22 cellular contexts compared by ENCODE assay signal in the genomic region with DNA sequence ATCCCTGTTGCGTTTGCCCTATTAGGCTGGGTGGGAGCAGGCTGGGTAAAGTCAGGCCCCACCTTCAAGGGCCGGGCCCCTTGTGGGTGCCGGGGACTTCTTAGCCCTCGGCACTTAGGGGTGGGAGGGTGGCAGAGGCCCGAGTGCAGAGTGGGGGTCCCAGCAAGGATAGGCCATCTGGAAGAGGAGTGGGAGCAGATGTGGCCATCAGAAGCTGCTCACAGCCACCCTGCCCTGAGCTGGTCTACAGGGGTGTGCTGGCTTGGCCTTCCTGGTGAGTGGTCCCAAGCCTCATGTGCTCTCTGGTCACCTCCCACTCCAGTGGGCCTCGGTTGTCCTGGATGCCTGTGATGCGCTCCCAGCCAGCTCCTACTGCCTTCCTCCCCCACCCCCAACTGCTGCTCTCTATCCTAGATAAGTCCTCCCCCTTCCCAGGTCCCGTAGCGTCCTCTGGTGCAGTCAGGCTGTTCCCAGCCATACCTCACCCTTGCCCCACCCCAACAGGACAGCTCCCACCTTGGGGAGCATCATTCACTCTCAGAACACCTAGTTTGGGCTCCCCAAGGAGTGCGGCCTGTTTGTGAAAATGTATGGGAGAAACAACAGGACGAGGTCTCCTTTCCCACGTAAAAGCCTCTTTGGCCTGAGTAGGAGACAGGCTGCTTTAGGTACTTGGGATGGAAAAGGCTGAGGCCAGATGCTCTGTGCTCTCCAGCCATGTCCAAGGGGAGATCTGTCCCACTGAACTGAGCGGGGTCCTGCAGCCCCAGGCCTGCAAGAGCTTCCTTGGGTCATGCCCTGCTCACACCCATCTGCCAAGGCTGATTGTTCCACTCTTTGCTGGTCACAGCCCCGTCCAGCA. TPM values are rescaled to one million over a fixed set of nuclear protein-coding genes. Genes with fewer than 3 reads are reported as not detected.
DNase-seq lines count a peak whose midpoint lies in the region; ATAC-seq, FAIRE-seq and TF ChIP-seq lines count a peak whose summit lies in the region.
"Had no signal": no experiment of that assay in that cellular context is flagged by ENCODE, and none has a peak within 500 bp of the region (broad histone marks: within the 10 kb centered on the region; RNA-seq: fewer than 3 reads in every experiment).

No MANE protein-coding gene starts in this region.

- H3K9me3 Mint-ChIP-seq in natural killer cell treated with Interleukin-12 subunit alpha and Interleukin-12 subunit beta and Interleukin-15 and Interleukin-18, amount 100 ng/mL, for 72 hours: no peaks in the 10 kb centered on the region
- no peaks in the 10 kb centered on the region for H3K9me3 Mint-ChIP-seq in natural killer cell
- H3K9me3 Mint-ChIP-seq: CD8-positive, alpha-beta T cell; IgD-negative memory B cell had no signal

- H3K9ac ChIP-seq in kidney (ENCODE audit: low read length in 2 of 2): no peak overlapping the region

- no peak for ATAC-seq in natural killer cell treated with Interleukin-12 subunit alpha and Interleukin-12 subunit beta and Interleukin-15 and Interleukin-18, amount 100 ng/mL, for 72 hours
- no peak for ATAC-seq in natural killer cell
- no peak for ATAC-seq in sciatic nerve
- no peak for ATAC-seq in GM21381 (IDR thresholded peaks at IDR 0.05; ENCODE audit: unreplicated experiment)
- ATAC-seq: CD8-positive, alpha-beta T cell; Panc1 had no signal

- no peaks in the 10 kb centered on the region for H3K9me3 ChIP-seq in kidney (ENCODE audit: control insufficient read depth in 1 of 2, low read length in 2 of 2)

- H3K27me3 Mint-ChIP-seq in natural killer cell treated with Interleukin-12 subunit alpha and Interleukin-12 subunit beta and Interleukin-15 and Interleukin-18, amount 100 ng/mL, for 72 hours: no peaks in the 10 kb centered on the region
- H3K27me3 Mint-ChIP-seq in natural killer cell (ENCODE audit: low read depth in 2 of 2): no peaks in the 10 kb centered on the region
- H3K27me3 Mint-ChIP-seq: B cell had no signal

- peaks cover 0 to 4% of the 10 kb centered on the region in 2 donors for H3K36me3 ChIP-seq in kidney (ENCODE audit: control insufficient read depth in 1 of 2, insufficient read depth in 2 of 2, low read length in 2 of 2)

- no peak overlapping the region for H3K27ac ChIP-seq in kidney (ENCODE audit: low read depth in 2 of 2, low read length in 2 of 2)

- no peak overlapping the region for H3K4me3 ChIP-seq in kidney (ENCODE audit: low read length in 2 of 2)

- intact Hi-C loops in natural killer cell (cut with micrococcal nuclease) (no loop called here), kidney (cut with DNase I) (no loop called here), sciatic nerve (cut with DNase I) (no loop called here)

- H3K36me3 Mint-ChIP-seq in natural killer cell treated with Interleukin-12 subunit alpha and Interleukin-12 subunit beta and Interleukin-15 and Interleukin-18, amount 100 ng/mL, for 72 hours: no peaks in the 10 kb centered on the region
- no peaks in the 10 kb centered on the region for H3K36me3 Mint-ChIP-seq in natural killer cell

- no peaks in the 10 kb centered on the region for H3K4me1 Mint-ChIP-seq in natural killer cell treated with Interleukin-12 subunit alpha and Interleukin-12 subunit beta and Interleukin-15 and Interleukin-18, amount 100 ng/mL, for 72 hours (ENCODE audit: low read depth in 2 of 2)
- no peaks in the 10 kb centered on the region for H3K4me1 Mint-ChIP-seq in natural killer cell

- H3K4me3 Mint-ChIP-seq in natural killer cell treated with Interleukin-12 subunit alpha and Interleukin-12 subunit beta and Interleukin-15 and Interleukin-18, amount 100 ng/mL, for 72 hours: no peak overlapping the region
- no peak overlapping the region for H3K4me3 Mint-ChIP-seq in natural killer cell
- H3K4me3 Mint-ChIP-seq: B cell; CD8-positive, alpha-beta T cell had no signal

- H3K27ac Mint-ChIP-seq in natural killer cell treated with Interleukin-12 subunit alpha and Interleukin-12 subunit beta and Interleukin-15 and Interleukin-18, amount 100 ng/mL, for 72 hours: no peak overlapping the region
- H3K27ac Mint-ChIP-seq in natural killer cell: no peak overlapping the region
- H3K27ac Mint-ChIP-seq: CD8-positive, alpha-beta T cell had no signal

- H3K4me1 ChIP-seq in kidney (ENCODE audit: control insufficient read depth in 1 of 2, insufficient read depth in 1 of 2, low read depth in 1 of 2, low read length in 2 of 2): peaks cover 0 to 14% of the 10 kb centered on the region in 2 donors

- no peak for FAIRE-seq in kidney (lab: Jason Lieb, UNC)
- FAIRE-seq: D721Med had no signal

- peak; percentile 31 for DNase-seq in natural killer cell treated with Interleukin-12 subunit alpha and Interleukin-12 subunit beta and Interleukin-15 and Interleukin-18, amount 100 ng/mL, for 72 hours (ENCODE audit: low spot score)
- DNase-seq in natural killer cell (no peak), kidney (peak; percentile 48), sciatic nerve (ENCODE audit: low spot score) (peak; percentile 45), LoVo (ENCODE audit: low spot score) (no peak), NCI-H146 (lab: John Stamatoyannopoulos, UW) (no peak)
- DNase-seq in stimulated activated CD4-positive, alpha-beta T cell treated with anti-CD3 and anti-CD28 coated beads, Interleukin-1b, Interleukin-23, amount 100 ng/mL, for 48 hours: no peak
- DNase-seq: ACHN; CD8-positive, alpha-beta T cell; DMS79 treated with DMSO at 0.1 percent for 48 hours; GDM1; GOT3; MV-4-11; NCI-H1417 treated with DMSO at 0.1 percent for 48 hours; NCI-H2029 treated with DMSO at 0.1 percent for 48 hours; NCI-H510A; NCI-H82 had no signal

- no peak for TF ChIP-seq CTCF in natural killer cell (IDR thresholded peaks at IDR 0.05)
- TF ChIP-seq CTCF in kidney (IDR thresholded peaks at IDR 0.05; ENCODE audit: borderline replicate concordance, extremely low read depth, insufficient read depth): no peak

RNA-seq across cellular contexts. Expression of a gene that starts 24.9 kb away (rescaled TPM):
- 1 to 10 TPM; 3.4 to 7.9 TPM for total RNA-seq in natural killer cell treated with Interleukin-12 subunit alpha and Interleukin-12 subunit beta and Interleukin-15 and Interleukin-18, amount 100 ng/mL, for 72 hours
- 1 to 10 TPM; 2.5 to 4.3 (median 2.8) TPM for total RNA-seq in natural killer cell
- total RNA-seq in kidney: 29.0 TPM
- 5.3 TPM for polyA plus RNA-seq in kidney (ENCODE audit: insufficient read depth, low read depth, low replicate concordance)
- total RNA-seq in sciatic nerve: 35.9 TPM

Comparison
In these comparisons a context has a peak if more than half of its experiments do, and no peak if none do; other contexts are left out.
1. DNase-seq: peak in natural killer cell treated with Interleukin-12 subunit alpha and Interleukin-12 subunit beta and Interleukin-15 and Interleukin-18, amount 100 ng/mL, for 72 hours (single experiment), kidney (single experiment) and sciatic nerve (single experiment); none in natural killer cell (single experiment), LoVo (single experiment), NCI-H146 (single experiment) and stimulated activated CD4-positive, alpha-beta T cell treated with anti-CD3 and anti-CD28 coated beads, Interleukin-1b, Interleukin-23, amount 100 ng/mL, for 48 hours (single experiment).